In the genomic region with DNA sequence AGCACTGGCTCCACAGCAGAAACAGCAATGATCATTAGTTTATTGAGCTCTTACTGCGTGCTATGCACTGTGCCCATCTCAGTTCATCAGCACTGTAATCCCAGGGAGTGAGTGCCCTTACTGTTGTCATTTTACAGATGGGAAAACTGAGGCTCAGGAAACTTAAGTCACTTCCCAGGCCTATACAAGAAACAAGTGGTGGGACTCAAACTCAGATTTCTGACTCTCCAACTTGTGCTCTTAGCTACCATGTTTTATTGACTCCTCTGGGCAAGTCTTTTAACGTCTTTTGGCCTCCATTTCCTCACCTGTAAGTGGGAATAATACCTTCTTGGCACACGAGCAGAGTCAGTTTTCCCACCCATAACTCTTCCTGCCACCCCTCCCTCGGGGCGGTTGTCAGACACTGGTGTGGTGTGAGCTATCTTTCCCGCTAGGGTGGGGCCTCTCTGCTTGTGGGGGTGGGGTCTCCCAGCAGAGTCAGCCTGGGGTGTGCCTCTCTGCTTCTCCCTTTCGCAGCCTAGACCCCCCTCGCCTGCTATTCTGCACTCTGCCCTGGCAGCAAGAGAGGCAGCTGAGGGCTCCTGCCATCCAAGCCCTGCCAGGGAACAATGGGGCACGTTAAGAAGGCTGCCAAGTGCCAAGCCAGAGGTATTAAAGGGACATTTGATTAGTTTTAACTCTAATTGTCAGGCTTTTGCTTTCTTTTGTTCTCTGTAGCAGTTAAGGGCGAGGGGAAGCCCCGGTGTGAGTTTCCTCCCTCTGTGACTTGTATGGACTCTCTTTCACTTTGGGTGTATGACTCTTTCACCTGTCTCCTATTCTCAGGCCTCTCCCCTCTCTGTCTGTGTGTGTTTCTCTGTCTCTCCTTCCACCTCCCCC, we compare ENCODE assay signal across 8 cellular contexts.
DNase-seq lines count a peak whose midpoint lies in the region; ATAC-seq lines count a peak whose summit lies in the region.

No MANE protein-coding gene starts in this region.

- H3K4me3 Mint-ChIP-seq in memory B cell = peak overlapping the region; percentile 32

- peak; percentile 21 for DNase-seq in activated gamma-delta T cell treated with Interleukin-2 at 50 U/mL for 16 hours
- DNase-seq in activated gamma-delta T cell (lab: John Stamatoyannopoulos, UW) = no peak
- peak; percentile 73 for DNase-seq in activated CD4-positive, alpha-beta T cell treated with anti-CD3 and anti-CD28 coated beads for 48 hours
- no peak for DNase-seq in memory B cell (ENCODE audit: low spot score in 2 of 2)
- no peak for DNase-seq in SHP77 (lab: John Stamatoyannopoulos, UW)
- DNase-seq in RPMI8226 = no peak
- no peak for DNase-seq in SKM-1 (lab: John Stamatoyannopoulos, UW; ENCODE audit: unreplicated experiment)

- no peaks in the 10 kb centered on the region for H3K9me3 Mint-ChIP-seq in memory B cell

- ATAC-seq in HG03097 (IDR thresholded peaks at IDR 0.05; ENCODE audit: low FRiP score, unreplicated experiment) = peak; percentile 89
- ATAC-seq in memory B cell (ENCODE audit: low read depth) = peak; percentile 92

- H3K27ac Mint-ChIP-seq in memory B cell = peak overlapping the region; percentile 52

- H3K4me1 Mint-ChIP-seq in memory B cell = peaks cover 52% of the 10 kb centered on the region

- H3K27me3 Mint-ChIP-seq in memory B cell = no peaks in the 10 kb centered on the region

- peaks cover 33% of the 10 kb centered on the region for H3K36me3 Mint-ChIP-seq in memory B cell

Comparison
In these comparisons a context has a peak if more than half of its experiments do, and no peak if none do; other contexts are left out.
1. DNase-seq: peak in activated gamma-delta T cell treated with Interleukin-2 at 50 U/mL for 16 hours (single experiment) and activated CD4-positive, alpha-beta T cell treated with anti-CD3 and anti-CD28 coated beads for 48 hours (single experiment); none in activated gamma-delta T cell (single experiment), memory B cell (0 of 2), SHP77 (0 of 2), RPMI8226 (single experiment) and SKM-1 (single experiment).